ENCODE assay signal across 14 cellular contexts in genomic region chr9:137122804-137123458, GRCh38. TPM values are rescaled to one million over a fixed set of nuclear protein-coding genes. Genes with fewer than 3 reads are reported as not detected.
DNase-seq lines count a peak whose midpoint lies in the region; TF ChIP-seq lines count a peak whose summit lies in the region.
"Not testable (repeated sequence)": the region's sequence is repeated elsewhere in the genome, so short reads cannot be mapped to it uniquely, and the experiment has no call there.
"Had no signal": no experiment of that assay in that cellular context is flagged by ENCODE, and none has a peak within 500 bp of the region (broad histone marks: within the 10 kb centered on the region; RNA-seq: fewer than 3 reads in every experiment).

No MANE protein-coding gene starts in this region.

- H3K4me2 ChIP-seq in DOHH2 (ENCODE audit: low read length) (peak overlapping the region; percentile 74), MM.1S (ENCODE audit: low read depth, low read length) (peak overlapping the region; percentile 76; the same call in 1 of the 2 replicates)

- not testable (repeated sequence) for DNase-seq in MM.1S; SK-N-MC (ENCODE audit: low read depth, low spot score)
- peak; percentile 4 for DNase-seq in glutamatergic neuron

- H2AFZ ChIP-seq in MM.1S (ENCODE audit: low read length), result not testable (repeated sequence)

- not testable (repeated sequence) for TF ChIP-seq CTCF in 22Rv1 (IDR thresholded peaks at IDR 0.05); DOHH2 (IDR thresholded peaks at IDR 0.05; ENCODE audit: low read depth, low read length, poor library complexity, severe bottlenecking); HEK293 (tag by site-specific recombination; IDR thresholded peaks at IDR 0.05); MM.1S (IDR thresholded peaks at IDR 0.05; ENCODE audit: low read length); VCaP (conservative IDR thresholded peaks at IDR 0.05); glutamatergic neuron (IDR thresholded peaks at IDR 0.05; ENCODE audit: partially characterized antibody, unreplicated experiment)

- H3K9me3 Mint-ChIP-seq in glutamatergic neuron (ENCODE audit: unreplicated experiment); stimulated activated naive CD8-positive, alpha-beta T cell treated with anti-CD3 and anti-CD28 coated beads, Interleukin-15, Interleukin-2, amounts not matched to agents 100 ng/mL and 50 ng/mL, for 24 hours: not testable (repeated sequence)

- H4K20me1 ChIP-seq in DOHH2 (ENCODE audit: control insufficient read depth, insufficient read depth, low read depth, low read length); MM.1S (ENCODE audit: insufficient read depth, low read length): not testable (repeated sequence)

- CTCF ChIA-PET in HEK293 (lab: Yijun Ruan, JAX), result interaction anchor here (0.7 to 10.2 kb wide), 10 partner anchors 11 to 335 kb away, joined by 3 to 69 read pairs (median 4); partner anchors contain the start of genes CYSRT1 and RNF224

- peaks cover 40% of the 10 kb centered on the region for H3K79me2 ChIP-seq in DOHH2 (ENCODE audit: control insufficient read depth, low read length)
- H3K79me2 ChIP-seq in MM.1S (ENCODE audit: low read length), result not testable (repeated sequence)

- peak overlapping the region; percentile 56 for H3K4me3 ChIP-seq in DOHH2 (ENCODE audit: low read length)
- not testable (repeated sequence) for H3K4me3 ChIP-seq in HEK293 (ENCODE audit: low read depth, low read length); SK-N-MC
- 0 out of 2 replicates have a peak overlapping the region, but pooled peaks have one; percentile 31 for H3K4me3 ChIP-seq in MM.1S (ENCODE audit: low read length)

- H3K36me3 ChIP-seq in DOHH2 (ENCODE audit: control insufficient read depth, low read length), result peaks cover 20% of the 10 kb centered on the region
- H3K36me3 ChIP-seq in HEK293 (ENCODE audit: control insufficient read depth in 2 of 2, insufficient read depth in 1 of 2, low read length in 2 of 2); MM.1S (replicated peaks; ENCODE audit: insufficient read depth, low read length); SK-N-MC (ENCODE audit: insufficient read depth, low read length): not testable (repeated sequence)

- not testable (repeated sequence) for H3K27me3 Mint-ChIP-seq in glutamatergic neuron (ENCODE audit: unreplicated experiment); stimulated activated naive CD8-positive, alpha-beta T cell treated with anti-CD3 and anti-CD28 coated beads, Interleukin-15, Interleukin-2, amounts not matched to agents 100 ng/mL and 50 ng/mL, for 24 hours

- not testable (repeated sequence) for H3K36me3 Mint-ChIP-seq in glutamatergic neuron (ENCODE audit: unreplicated experiment); stimulated activated naive CD8-positive, alpha-beta T cell treated with anti-CD3 and anti-CD28 coated beads, Interleukin-15, Interleukin-2, amounts not matched to agents 100 ng/mL and 50 ng/mL, for 24 hours (ENCODE audit: low read depth)

- H3K4me1 ChIP-seq in DOHH2 (ENCODE audit: control insufficient read depth, low read length) (peaks cover 74% of the 10 kb centered on the region), MM.1S (ENCODE audit: low read length) (peaks cover 22% of the 10 kb centered on the region)
- not testable (repeated sequence) for H3K4me1 ChIP-seq in HEK293 (ENCODE audit: control insufficient read depth, insufficient read depth, low read length)

- H3K9me3 ChIP-seq in DOHH2 (ENCODE audit: control insufficient read depth, insufficient read depth, low read length); HEK293 (ENCODE audit: control insufficient read depth, insufficient read depth, low read depth, low read length); MM.1S (replicated peaks; ENCODE audit: insufficient read depth, low read length); SK-N-MC (ENCODE audit: low read depth, low read length): not testable (repeated sequence)

- not testable (repeated sequence) for H3K27ac Mint-ChIP-seq in glutamatergic neuron (ENCODE audit: unreplicated experiment); stimulated activated naive CD8-positive, alpha-beta T cell treated with anti-CD3 and anti-CD28 coated beads, Interleukin-15, Interleukin-2, amounts not matched to agents 100 ng/mL and 50 ng/mL, for 24 hours

- not testable (repeated sequence) for H3K27me3 ChIP-seq in DOHH2 (ENCODE audit: control insufficient read depth, low read length); MM.1S (replicated peaks; ENCODE audit: insufficient read depth, low read length)

- POLR2A ChIA-PET in HEK293 (lab: Yijun Ruan, JAX), result interaction anchor here (0.7 to 1.3 kb wide), 3 partner anchors 15 to 1045 kb away, joined by 3 to 5 read pairs (median 3); partner anchors contain the start of genes ANAPC2 and SSNA1

- peak overlapping the region; percentile 60 for H3K27ac ChIP-seq in 22Rv1
- peak overlapping the region; percentile 95 for H3K27ac ChIP-seq in DOHH2 (ENCODE audit: low read depth, low read length)
- H3K27ac ChIP-seq in HEK293 (ENCODE audit: extremely low read depth, low read depth, low read length); MM.1S (ENCODE audit: low read length): not testable (repeated sequence)
- peak overlapping the region; percentile 2; the same call in 1 of the 2 replicates for H3K27ac ChIP-seq in SK-N-MC
- peak overlapping the region; percentile 2 for H3K27ac ChIP-seq in VCaP

- H3K9ac ChIP-seq in MM.1S (ENCODE audit: low read length); SK-N-MC (ENCODE audit: insufficient read length): not testable (repeated sequence)

- H3K4me1 Mint-ChIP-seq in glutamatergic neuron (ENCODE audit: low read depth, unreplicated experiment), result not testable (repeated sequence)
- peaks cover 44% of the 10 kb centered on the region for H3K4me1 Mint-ChIP-seq in stimulated activated naive CD8-positive, alpha-beta T cell treated with anti-CD3 and anti-CD28 coated beads, Interleukin-15, Interleukin-2, amounts not matched to agents 100 ng/mL and 50 ng/mL, for 24 hours (ENCODE audit: low read depth)

- peaks cover 52% of the 10 kb centered on the region for H3F3A ChIP-seq in DOHH2 (ENCODE audit: control insufficient read depth, insufficient read depth)
- H3F3A ChIP-seq in MM.1S (ENCODE audit: insufficient read depth, low read length), result not testable (repeated sequence)

- not testable (repeated sequence) for H3K4me3 Mint-ChIP-seq in glutamatergic neuron (ENCODE audit: unreplicated experiment)
- H3K4me3 Mint-ChIP-seq in stimulated activated naive CD8-positive, alpha-beta T cell treated with anti-CD3 and anti-CD28 coated beads, Interleukin-15, Interleukin-2, amounts not matched to agents 100 ng/mL and 50 ng/mL, for 24 hours, result peak overlapping the region; percentile 7

- H3K9me2 ChIP-seq in DOHH2 (replicated peaks; ENCODE audit: control insufficient read depth, low read length); MM.1S (replicated peaks; ENCODE audit: insufficient read depth, low read length): not testable (repeated sequence)

TF ChIP-seq in HEK293, 187 proteins besides CTCF, POLR2A, EP300 and RAD21:
- TF ChIP-seq ZNF121 (tag by site-specific recombination; IDR thresholded peaks at IDR 0.05), result peak; percentile 95
TF ChIP-seq in HEK293: peak in this region for 1; not testable (repeated sequence) for 186.

RNA-seq across cellular contexts. Expression of gene DPP7, which starts 8.4 kb away (rescaled TPM):
- total RNA-seq in glutamatergic neuron (ENCODE audit: unreplicated experiment), result 30.8 TPM

RNA-seq across cellular contexts. Expression of gene GRIN1, which starts 16.0 kb away (rescaled TPM):
- total RNA-seq in glutamatergic neuron (ENCODE audit: unreplicated experiment), result 5.5 TPM
- total RNA-seq: CD4-positive, alpha-beta T cell; HepG2; HT1080; NCI-H460; T-cell had no signal

RNA-seq across cellular contexts. Expression of gene MAN1B1, which starts 36.1 kb away (rescaled TPM):
- total RNA-seq in glutamatergic neuron (ENCODE audit: unreplicated experiment), result 59.8 TPM

RNA-seq across cellular contexts. Expression of gene UAP1L1, which starts 45.6 kb away (rescaled TPM):
- 5.1 TPM for total RNA-seq in glutamatergic neuron (ENCODE audit: unreplicated experiment)

RNA-seq across cellular contexts. Expression of gene LRRC26, which starts 46.9 kb away (rescaled TPM):
- 0.98 TPM for total RNA-seq in glutamatergic neuron (ENCODE audit: unreplicated experiment)
- total RNA-seq: CD4-positive, alpha-beta T cell; HepG2; HFFc6; HT1080; NCI-H460; T-cell had no signal
